Comparison of ENCODE assay signal across 1 cellular context in the genomic region with DNA sequence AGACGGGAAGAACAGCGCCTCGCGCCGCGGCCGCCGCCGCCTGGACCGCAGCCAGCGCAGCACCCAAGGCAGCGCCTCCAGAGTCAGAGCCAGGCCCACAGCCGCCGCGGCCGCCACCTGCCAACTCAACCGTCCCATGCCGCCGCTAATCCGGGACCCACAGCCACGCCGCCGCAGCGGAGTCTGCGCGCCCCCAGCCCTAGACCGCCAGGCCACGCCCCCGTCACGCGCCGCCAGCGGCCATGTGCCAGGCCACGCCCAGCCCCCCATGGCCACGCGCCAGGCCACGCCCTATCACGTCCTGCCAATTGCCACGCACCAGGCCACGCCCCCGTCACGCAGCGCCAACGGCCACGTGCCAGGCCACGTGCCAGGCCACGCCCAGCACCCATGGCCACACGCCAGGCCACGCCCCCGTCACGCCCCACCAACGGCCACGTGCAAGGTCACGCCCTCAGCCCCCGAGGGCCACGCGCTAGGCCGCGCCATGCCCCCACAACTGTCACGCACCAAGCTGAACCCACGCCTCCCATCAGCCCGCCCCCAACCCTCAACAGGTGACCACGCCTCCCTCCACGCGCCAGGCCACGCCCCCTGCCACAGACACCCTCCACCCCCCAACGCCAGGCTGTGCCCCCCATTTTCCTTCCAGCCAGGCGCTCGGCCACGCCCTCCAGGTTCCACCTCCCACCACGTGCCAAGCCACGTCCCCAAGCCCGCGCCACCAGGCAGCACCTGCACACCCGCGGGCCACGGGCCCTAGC.
TF ChIP-seq lines count a peak whose summit lies in the region.

A gene with protein sequence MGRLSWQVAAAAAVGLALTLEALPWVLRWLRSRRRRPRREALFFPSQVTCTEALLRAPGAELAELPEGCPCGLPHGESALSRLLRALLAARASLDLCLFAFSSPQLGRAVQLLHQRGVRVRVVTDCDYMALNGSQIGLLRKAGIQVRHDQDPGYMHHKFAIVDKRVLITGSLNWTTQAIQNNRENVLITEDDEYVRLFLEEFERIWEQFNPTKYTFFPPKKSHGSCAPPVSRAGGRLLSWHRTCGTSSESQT (minus strand): TSS at position 185 of the 764 bp plus-strand sequence. CDS start 47 bp downstream, at position 138.

TF ChIP-seq in HEK293, 187 proteins besides CTCF, POLR2A, EP300 and RAD21 (continued from another document and continues in another):
- TF ChIP-seq SCRT1 (tag by site-specific recombination; IDR thresholded peaks at IDR 0.05; ENCODE audit: borderline replicate concordance) (peak; percentile 97), ZNF501 (tag by site-specific recombination; IDR thresholded peaks at IDR 0.05) (peak; percentile 67; the same call in 1 of the 2 replicates), ZSCAN16 (tag by site-specific recombination; IDR thresholded peaks at IDR 0.05) (no peak), ZNF596 (tag by site-specific recombination; IDR thresholded peaks at IDR 0.05) (no peak), ZNF239 (tag by site-specific recombination; IDR thresholded peaks at IDR 0.05) (no peak), SALL2 (tag by site-specific recombination; IDR thresholded peaks at IDR 0.05; ENCODE audit: borderline replicate concordance) (no peak), ZNF184 (tag by site-specific recombination; IDR thresholded peaks at IDR 0.05) (0 out of 2 replicates have a peak, but pooled peaks have one; percentile 38), ZNF416 (tag by site-specific recombination; IDR thresholded peaks at IDR 0.05) (no peak), ZNF747 (tag by site-specific recombination; IDR thresholded peaks at IDR 0.05) (no peak), WT1 (tag by site-specific recombination; IDR thresholded peaks at IDR 0.05) (0 out of 2 replicates have a peak, but pooled peaks have one; percentile 11), GLIS1 (tag by site-specific recombination; IDR thresholded peaks at IDR 0.05) (peak; percentile 33), ZNF660 (tag by site-specific recombination; IDR thresholded peaks at IDR 0.05) (peak; percentile 66; the same call in 1 of the 2 replicates), GLI2 (tag by site-specific recombination; IDR thresholded peaks at IDR 0.05; ENCODE audit: borderline replicate concordance, low read depth) (no peak), ZNF629 (tag by site-specific recombination; IDR thresholded peaks at IDR 0.05) (0 out of 2 replicates have a peak, but pooled peaks have one; percentile 8), ZNF292 (tag by site-specific recombination; IDR thresholded peaks at IDR 0.05; ENCODE audit: borderline replicate concordance, low read depth) (no peak), ZNF654 (tag by site-specific recombination; IDR thresholded peaks at IDR 0.05; ENCODE audit: low read depth) (no peak), ZNF324 (tag by site-specific recombination; IDR thresholded peaks at IDR 0.05) (0 out of 2 replicates have a peak, but pooled peaks have one; percentile 31), KLF1 (tag by site-specific recombination; IDR thresholded peaks at IDR 0.05) (peak; percentile 100), KLF9 (tag by site-specific recombination; IDR thresholded peaks at IDR 0.05; ENCODE audit: low read depth) (peak; percentile 100), RBAK (tag by site-specific recombination; IDR thresholded peaks at IDR 0.05) (no peak), ZBTB48 (tag by site-specific recombination; IDR thresholded peaks at IDR 0.05) (peak; percentile 59; the same call in 1 of the 2 replicates), YY1 (tag by site-specific recombination; IDR thresholded peaks at IDR 0.05) (peak; percentile 62; the same call in 1 of the 2 replicates), ZNF211 (tag by site-specific recombination; IDR thresholded peaks at IDR 0.05; ENCODE audit: low read depth) (no peak), ZNF221 (tag by site-specific recombination; IDR thresholded peaks at IDR 0.05; ENCODE audit: borderline replicate concordance) (no peak), ZFP69B (tag by site-specific recombination; IDR thresholded peaks at IDR 0.05) (peak; percentile 85), KLF8 (tag by site-specific recombination; IDR thresholded peaks at IDR 0.05) (peak; percentile 100), ZXDB (tag by site-specific recombination; IDR thresholded peaks at IDR 0.05) (no peak), SCRT2 (tag by site-specific recombination; IDR thresholded peaks at IDR 0.05) (peak; percentile 100), GLIS2 (tag by site-specific recombination; IDR thresholded peaks at IDR 0.05) (peak; percentile 89), ZNF394 (tag by site-specific recombination; IDR thresholded peaks at IDR 0.05; ENCODE audit: borderline replicate concordance) (peak; percentile 22; the same call in 1 of the 2 replicates), OSR2 (tag by site-specific recombination; IDR thresholded peaks at IDR 0.05) (peak; percentile 33; the same call in 1 of the 2 replicates), KLF7 (tag by site-specific recombination; IDR thresholded peaks at IDR 0.05; ENCODE audit: borderline replicate concordance) (peak; percentile 99)
- TF ChIP-seq, protein P1, sequence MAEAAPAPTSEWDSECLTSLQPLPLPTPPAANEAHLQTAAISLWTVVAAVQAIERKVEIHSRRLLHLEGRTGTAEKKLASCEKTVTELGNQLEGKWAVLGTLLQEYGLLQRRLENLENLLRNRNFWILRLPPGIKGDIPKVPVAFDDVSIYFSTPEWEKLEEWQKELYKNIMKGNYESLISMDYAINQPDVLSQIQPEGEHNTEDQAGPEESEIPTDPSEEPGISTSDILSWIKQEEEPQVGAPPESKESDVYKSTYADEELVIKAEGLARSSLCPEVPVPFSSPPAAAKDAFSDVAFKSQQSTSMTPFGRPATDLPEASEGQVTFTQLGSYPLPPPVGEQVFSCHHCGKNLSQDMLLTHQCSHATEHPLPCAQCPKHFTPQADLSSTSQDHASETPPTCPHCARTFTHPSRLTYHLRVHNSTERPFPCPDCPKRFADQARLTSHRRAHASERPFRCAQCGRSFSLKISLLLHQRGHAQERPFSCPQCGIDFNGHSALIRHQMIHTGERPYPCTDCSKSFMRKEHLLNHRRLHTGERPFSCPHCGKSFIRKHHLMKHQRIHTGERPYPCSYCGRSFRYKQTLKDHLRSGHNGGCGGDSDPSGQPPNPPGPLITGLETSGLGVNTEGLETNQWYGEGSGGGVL (tag by site-specific recombination; IDR thresholded peaks at IDR 0.05): peak; percentile 63
- TF ChIP-seq, protein P2, sequence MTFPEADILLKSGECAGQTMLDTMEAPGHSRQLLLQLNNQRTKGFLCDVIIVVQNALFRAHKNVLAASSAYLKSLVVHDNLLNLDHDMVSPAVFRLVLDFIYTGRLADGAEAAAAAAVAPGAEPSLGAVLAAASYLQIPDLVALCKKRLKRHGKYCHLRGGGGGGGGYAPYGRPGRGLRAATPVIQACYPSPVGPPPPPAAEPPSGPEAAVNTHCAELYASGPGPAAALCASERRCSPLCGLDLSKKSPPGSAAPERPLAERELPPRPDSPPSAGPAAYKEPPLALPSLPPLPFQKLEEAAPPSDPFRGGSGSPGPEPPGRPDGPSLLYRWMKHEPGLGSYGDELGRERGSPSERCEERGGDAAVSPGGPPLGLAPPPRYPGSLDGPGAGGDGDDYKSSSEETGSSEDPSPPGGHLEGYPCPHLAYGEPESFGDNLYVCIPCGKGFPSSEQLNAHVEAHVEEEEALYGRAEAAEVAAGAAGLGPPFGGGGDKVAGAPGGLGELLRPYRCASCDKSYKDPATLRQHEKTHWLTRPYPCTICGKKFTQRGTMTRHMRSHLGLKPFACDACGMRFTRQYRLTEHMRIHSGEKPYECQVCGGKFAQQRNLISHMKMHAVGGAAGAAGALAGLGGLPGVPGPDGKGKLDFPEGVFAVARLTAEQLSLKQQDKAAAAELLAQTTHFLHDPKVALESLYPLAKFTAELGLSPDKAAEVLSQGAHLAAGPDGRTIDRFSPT (tag by site-specific recombination; IDR thresholded peaks at IDR 0.05): peak; percentile 95
- TF ChIP-seq, protein P3, sequence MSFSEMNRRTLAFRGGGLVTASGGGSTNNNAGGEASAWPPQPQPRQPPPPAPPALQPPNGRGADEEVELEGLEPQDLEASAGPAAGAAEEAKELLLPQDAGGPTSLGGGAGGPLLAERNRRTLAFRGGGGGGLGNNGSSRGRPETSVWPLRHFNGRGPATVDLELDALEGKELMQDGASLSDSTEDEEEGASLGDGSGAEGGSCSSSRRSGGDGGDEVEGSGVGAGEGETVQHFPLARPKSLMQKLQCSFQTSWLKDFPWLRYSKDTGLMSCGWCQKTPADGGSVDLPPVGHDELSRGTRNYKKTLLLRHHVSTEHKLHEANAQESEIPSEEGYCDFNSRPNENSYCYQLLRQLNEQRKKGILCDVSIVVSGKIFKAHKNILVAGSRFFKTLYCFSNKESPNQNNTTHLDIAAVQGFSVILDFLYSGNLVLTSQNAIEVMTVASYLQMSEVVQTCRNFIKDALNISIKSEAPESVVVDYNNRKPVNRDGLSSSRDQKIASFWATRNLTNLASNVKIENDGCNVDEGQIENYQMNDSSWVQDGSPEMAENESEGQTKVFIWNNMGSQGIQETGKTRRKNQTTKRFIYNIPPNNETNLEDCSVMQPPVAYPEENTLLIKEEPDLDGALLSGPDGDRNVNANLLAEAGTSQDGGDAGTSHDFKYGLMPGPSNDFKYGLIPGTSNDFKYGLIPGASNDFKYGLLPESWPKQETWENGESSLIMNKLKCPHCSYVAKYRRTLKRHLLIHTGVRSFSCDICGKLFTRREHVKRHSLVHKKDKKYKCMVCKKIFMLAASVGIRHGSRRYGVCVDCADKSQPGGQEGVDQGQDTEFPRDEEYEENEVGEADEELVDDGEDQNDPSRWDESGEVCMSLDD (tag by site-specific recombination; IDR thresholded peaks at IDR 0.05): peak; percentile 74
- TF ChIP-seq, protein P4, sequence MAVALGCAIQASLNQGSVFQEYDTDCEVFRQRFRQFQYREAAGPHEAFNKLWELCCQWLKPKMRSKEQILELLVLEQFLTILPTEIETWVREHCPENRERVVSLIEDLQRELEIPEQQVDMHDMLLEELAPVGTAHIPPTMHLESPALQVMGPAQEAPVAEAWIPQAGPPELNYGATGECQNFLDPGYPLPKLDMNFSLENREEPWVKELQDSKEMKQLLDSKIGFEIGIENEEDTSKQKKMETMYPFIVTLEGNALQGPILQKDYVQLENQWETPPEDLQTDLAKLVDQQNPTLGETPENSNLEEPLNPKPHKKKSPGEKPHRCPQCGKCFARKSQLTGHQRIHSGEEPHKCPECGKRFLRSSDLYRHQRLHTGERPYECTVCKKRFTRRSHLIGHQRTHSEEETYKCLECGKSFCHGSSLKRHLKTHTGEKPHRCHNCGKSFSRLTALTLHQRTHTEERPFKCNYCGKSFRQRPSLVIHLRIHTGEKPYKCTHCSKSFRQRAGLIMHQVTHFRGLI (tag by site-specific recombination; IDR thresholded peaks at IDR 0.05): peak; percentile 92; the same call in 1 of the 2 replicates
- TF ChIP-seq, protein P5, sequence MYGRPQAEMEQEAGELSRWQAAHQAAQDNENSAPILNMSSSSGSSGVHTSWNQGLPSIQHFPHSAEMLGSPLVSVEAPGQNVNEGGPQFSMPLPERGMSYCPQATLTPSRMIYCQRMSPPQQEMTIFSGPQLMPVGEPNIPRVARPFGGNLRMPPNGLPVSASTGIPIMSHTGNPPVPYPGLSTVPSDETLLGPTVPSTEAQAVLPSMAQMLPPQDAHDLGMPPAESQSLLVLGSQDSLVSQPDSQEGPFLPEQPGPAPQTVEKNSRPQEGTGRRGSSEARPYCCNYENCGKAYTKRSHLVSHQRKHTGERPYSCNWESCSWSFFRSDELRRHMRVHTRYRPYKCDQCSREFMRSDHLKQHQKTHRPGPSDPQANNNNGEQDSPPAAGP (tag by site-specific recombination; IDR thresholded peaks at IDR 0.05): peak; percentile 98
- TF ChIP-seq, protein P6, sequence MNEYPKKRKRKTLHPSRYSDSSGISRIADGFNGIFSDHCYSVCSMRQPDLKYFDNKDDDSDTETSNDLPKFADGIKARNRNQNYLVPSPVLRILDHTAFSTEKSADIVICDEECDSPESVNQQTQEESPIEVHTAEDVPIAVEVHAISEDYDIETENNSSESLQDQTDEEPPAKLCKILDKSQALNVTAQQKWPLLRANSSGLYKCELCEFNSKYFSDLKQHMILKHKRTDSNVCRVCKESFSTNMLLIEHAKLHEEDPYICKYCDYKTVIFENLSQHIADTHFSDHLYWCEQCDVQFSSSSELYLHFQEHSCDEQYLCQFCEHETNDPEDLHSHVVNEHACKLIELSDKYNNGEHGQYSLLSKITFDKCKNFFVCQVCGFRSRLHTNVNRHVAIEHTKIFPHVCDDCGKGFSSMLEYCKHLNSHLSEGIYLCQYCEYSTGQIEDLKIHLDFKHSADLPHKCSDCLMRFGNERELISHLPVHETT (tag by site-specific recombination; IDR thresholded peaks at IDR 0.05): no peak
- TF ChIP-seq, protein P7, sequence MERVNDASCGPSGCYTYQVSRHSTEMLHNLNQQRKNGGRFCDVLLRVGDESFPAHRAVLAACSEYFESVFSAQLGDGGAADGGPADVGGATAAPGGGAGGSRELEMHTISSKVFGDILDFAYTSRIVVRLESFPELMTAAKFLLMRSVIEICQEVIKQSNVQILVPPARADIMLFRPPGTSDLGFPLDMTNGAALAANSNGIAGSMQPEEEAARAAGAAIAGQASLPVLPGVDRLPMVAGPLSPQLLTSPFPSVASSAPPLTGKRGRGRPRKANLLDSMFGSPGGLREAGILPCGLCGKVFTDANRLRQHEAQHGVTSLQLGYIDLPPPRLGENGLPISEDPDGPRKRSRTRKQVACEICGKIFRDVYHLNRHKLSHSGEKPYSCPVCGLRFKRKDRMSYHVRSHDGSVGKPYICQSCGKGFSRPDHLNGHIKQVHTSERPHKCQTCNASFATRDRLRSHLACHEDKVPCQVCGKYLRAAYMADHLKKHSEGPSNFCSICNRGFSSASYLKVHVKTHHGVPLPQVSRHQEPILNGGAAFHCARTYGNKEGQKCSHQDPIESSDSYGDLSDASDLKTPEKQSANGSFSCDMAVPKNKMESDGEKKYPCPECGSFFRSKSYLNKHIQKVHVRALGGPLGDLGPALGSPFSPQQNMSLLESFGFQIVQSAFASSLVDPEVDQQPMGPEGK (tag by site-specific recombination; IDR thresholded peaks at IDR 0.05): peak; percentile 94
- TF ChIP-seq, protein P8, sequence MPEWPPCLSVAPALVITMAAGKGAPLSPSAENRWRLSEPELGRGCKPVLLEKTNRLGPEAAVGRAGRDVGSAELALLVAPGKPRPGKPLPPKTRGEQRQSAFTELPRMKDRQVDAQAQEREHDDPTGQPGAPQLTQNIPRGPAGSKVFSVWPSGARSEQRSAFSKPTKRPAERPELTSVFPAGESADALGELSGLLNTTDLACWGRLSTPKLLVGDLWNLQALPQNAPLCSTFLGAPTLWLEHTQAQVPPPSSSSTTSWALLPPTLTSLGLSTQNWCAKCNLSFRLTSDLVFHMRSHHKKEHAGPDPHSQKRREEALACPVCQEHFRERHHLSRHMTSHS (tag by site-specific recombination; IDR thresholded peaks at IDR 0.05): 0 out of 2 replicates have a peak, but pooled peaks have one; percentile 73
- TF ChIP-seq, protein P9, sequence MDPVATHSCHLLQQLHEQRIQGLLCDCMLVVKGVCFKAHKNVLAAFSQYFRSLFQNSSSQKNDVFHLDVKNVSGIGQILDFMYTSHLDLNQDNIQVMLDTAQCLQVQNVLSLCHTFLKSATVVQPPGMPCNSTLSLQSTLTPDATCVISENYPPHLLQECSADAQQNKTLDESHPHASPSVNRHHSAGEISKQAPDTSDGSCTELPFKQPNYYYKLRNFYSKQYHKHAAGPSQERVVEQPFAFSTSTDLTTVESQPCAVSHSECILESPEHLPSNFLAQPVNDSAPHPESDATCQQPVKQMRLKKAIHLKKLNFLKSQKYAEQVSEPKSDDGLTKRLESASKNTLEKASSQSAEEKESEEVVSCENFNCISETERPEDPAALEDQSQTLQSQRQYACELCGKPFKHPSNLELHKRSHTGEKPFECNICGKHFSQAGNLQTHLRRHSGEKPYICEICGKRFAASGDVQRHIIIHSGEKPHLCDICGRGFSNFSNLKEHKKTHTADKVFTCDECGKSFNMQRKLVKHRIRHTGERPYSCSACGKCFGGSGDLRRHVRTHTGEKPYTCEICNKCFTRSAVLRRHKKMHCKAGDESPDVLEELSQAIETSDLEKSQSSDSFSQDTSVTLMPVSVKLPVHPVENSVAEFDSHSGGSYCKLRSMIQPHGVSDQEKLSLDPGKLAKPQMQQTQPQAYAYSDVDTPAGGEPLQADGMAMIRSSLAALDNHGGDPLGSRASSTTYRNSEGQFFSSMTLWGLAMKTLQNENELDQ (tag by site-specific recombination; IDR thresholded peaks at IDR 0.05; ENCODE audit: low read depth): no peak
